Comparison of ENCODE assay signal across 8 cellular contexts in genomic region chr10:26367771-26368170, GRCh38.
DNase-seq lines count a peak whose midpoint lies in the region; ATAC-seq and TF ChIP-seq lines count a peak whose summit lies in the region.

No MANE protein-coding gene starts in this region.

- H3K27me3 Mint-ChIP-seq in natural killer cell treated with Interleukin-12 subunit alpha and Interleukin-12 subunit beta and Interleukin-15 and Interleukin-18, amount 100 ng/mL, for 72 hours, result peaks cover 5 to 14% of the 10 kb centered on the region in 2 donors

- peaks cover 14% of the 10 kb centered on the region for H3K36me3 Mint-ChIP-seq in natural killer cell treated with Interleukin-12 subunit alpha and Interleukin-12 subunit beta and Interleukin-15 and Interleukin-18, amount 100 ng/mL, for 72 hours

- ATAC-seq in natural killer cell treated with Interleukin-12 subunit alpha and Interleukin-12 subunit beta and Interleukin-15 and Interleukin-18, amount 100 ng/mL, for 72 hours, result no peak

- intact Hi-C loops in dorsolateral prefrontal cortex (cut with DNase I), result no loop called here
- intact Hi-C loops in sigmoid colon (cut with DNase I), result no loop called here

- no peak overlapping the region for H3K27ac ChIP-seq in dorsolateral prefrontal cortex
- no peak overlapping the region for H3K27ac ChIP-seq in sigmoid colon

- TF ChIP-seq CTCF in dorsolateral prefrontal cortex (IDR thresholded peaks at IDR 0.05 in 54 of 56, conservative IDR thresholded peaks at IDR 0.05 in 2 of 56; ENCODE audit: low read depth in 1 of 56, partially characterized antibody in 56 of 56) (no peak), sigmoid colon (IDR thresholded peaks at IDR 0.05) (no peak)

- WGBS in sigmoid colon, 2 donors, result 7 to 10% methylated on average over 3 of the region's 3 CpGs

- H3K27ac Mint-ChIP-seq in natural killer cell treated with Interleukin-12 subunit alpha and Interleukin-12 subunit beta and Interleukin-15 and Interleukin-18, amount 100 ng/mL, for 72 hours, result no peak overlapping the region

- no peak overlapping the region for H3K4me3 ChIP-seq in dorsolateral prefrontal cortex
- no peak overlapping the region for H3K4me3 ChIP-seq in sigmoid colon

- no peaks in the 10 kb centered on the region for H3K4me1 ChIP-seq in sigmoid colon

- no peak for TF ChIP-seq EP300 in sigmoid colon (IDR thresholded peaks at IDR 0.05)

- H3K9me3 Mint-ChIP-seq in natural killer cell treated with Interleukin-12 subunit alpha and Interleukin-12 subunit beta and Interleukin-15 and Interleukin-18, amount 100 ng/mL, for 72 hours, result peaks cover 4% of the 10 kb centered on the region

- no peak for TF ChIP-seq POLR2A in sigmoid colon (IDR thresholded peaks at IDR 0.05)

- DNase-seq in EL (peak; percentile 36), LoVo (ENCODE audit: low spot score) (peak; percentile 55), lung microvascular endothelial cell (ENCODE audit: low read depth in 2 of 2) (peak; percentile 4 to 12), dorsolateral prefrontal cortex (no peak), NK-92 (lab: John Stamatoyannopoulos, UW; ENCODE audit: unreplicated experiment) (no peak), sigmoid colon (no peak)
- DNase-seq in activated T-cell treated with anti-CD3 and anti-CD28 coated beads, Interleukin-2, amount 50 U/mL, for 48 hours, result peak; percentile 34 to 43
- no peak for DNase-seq in natural killer cell treated with Interleukin-12 subunit alpha and Interleukin-12 subunit beta and Interleukin-15 and Interleukin-18, amount 100 ng/mL, for 72 hours (ENCODE audit: low spot score)

- no peaks in the 10 kb centered on the region for H3K27me3 ChIP-seq in dorsolateral prefrontal cortex
- no peaks in the 10 kb centered on the region for H3K27me3 ChIP-seq in sigmoid colon

- H3K36me3 ChIP-seq in sigmoid colon, result no peaks in the 10 kb centered on the region

- peaks cover 0 to 2% (median 0%) of the 10 kb centered on the region in 4 donors for H3K9me3 ChIP-seq in sigmoid colon

- no peak overlapping the region for H3K4me3 Mint-ChIP-seq in natural killer cell treated with Interleukin-12 subunit alpha and Interleukin-12 subunit beta and Interleukin-15 and Interleukin-18, amount 100 ng/mL, for 72 hours

- no peaks in the 10 kb centered on the region for H3K4me1 Mint-ChIP-seq in natural killer cell treated with Interleukin-12 subunit alpha and Interleukin-12 subunit beta and Interleukin-15 and Interleukin-18, amount 100 ng/mL, for 72 hours (ENCODE audit: low read depth in 2 of 2)

Comparison
In these comparisons a context has a peak if more than half of its experiments do, and no peak if none do; other contexts are left out.
1. DNase-seq: peak in EL (single experiment), LoVo (single experiment), activated T-cell treated with anti-CD3 and anti-CD28 coated beads, Interleukin-2, amount 50 U/mL, for 48 hours (2 of 2) and lung microvascular endothelial cell (2 of 2); none in dorsolateral prefrontal cortex (0 of 10), NK-92 (single experiment), sigmoid colon (single experiment) and natural killer cell treated with Interleukin-12 subunit alpha and Interleukin-12 subunit beta and Interleukin-15 and Interleukin-18, amount 100 ng/mL, for 72 hours (single experiment).